10 cellular contexts compared by ENCODE assay signal in the genomic region with DNA sequence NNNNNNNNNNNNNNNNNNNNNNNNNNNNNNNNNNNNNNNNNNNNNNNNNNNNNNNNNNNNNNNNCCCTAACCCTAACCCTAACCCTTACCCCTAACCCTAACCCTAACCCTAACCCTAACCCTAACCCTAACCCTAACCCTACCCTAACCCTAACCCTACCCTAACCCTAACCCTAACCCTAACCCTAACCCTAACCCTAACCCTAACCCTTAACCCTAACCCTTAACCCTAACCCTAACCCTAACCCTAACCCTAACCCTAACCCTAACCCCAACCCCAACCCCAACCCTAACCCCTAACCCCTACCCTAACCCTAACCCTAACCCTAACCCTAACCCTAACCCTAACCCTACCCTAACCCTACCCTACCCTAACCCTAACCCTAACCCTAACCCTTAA. TPM values are rescaled to one million over a fixed set of nuclear protein-coding genes. Genes with fewer than 3 reads are reported as not detected.
"Had no signal": no experiment of that assay in that cellular context is flagged by ENCODE, and none has a peak within 500 bp of the region (broad histone marks: within the 10 kb centered on the region; RNA-seq: fewer than 3 reads in every experiment).

No MANE protein-coding gene starts in this region.

RNA-seq across cellular contexts. Expression of a gene that starts 39.5 kb away (rescaled TPM):
- total RNA-seq: activated CD8-positive, alpha-beta memory T cell treated with anti-CD3 and anti-CD28 coated beads for 36 hours; activated CD8-positive, alpha-beta T cell treated with anti-CD3 and anti-CD28 coated beads for 36 hours; activated naive CD8-positive, alpha-beta T cell treated with anti-CD3 and anti-CD28 coated beads, Interleukin-2, amount 10 ng/mL, durations not matched to agents 7 days and 5 days; activated T-helper 2 cell treated with anti-CD3 and anti-CD28 coated beads, Interferon-gamma antibody, Interleukin-2, Interleukin-4, amounts not matched to agents 10 μg/mL and 5 μg/mL and 100 μg/mL, durations not matched to agents 14 hours and 24 hours and 36 hours; aorta; cardiac muscle cell; chondrocyte; Right ventricle myocardium superior; T-helper 1 cell treated with Interleukin-12 subunit alpha and Interleukin-12 subunit beta and Interleukin-4 antibody, amounts not matched to agents 30 ng/mL and 1 ng/mL, for 36 hours; T-helper 2 cell treated with Interferon-gamma antibody and Interleukin-4, amounts not matched to agents 100 ng/mL and 5 ng/mL, for 36 hours had no signal
- polyA plus RNA-seq: aorta, cardiac muscle cell had no signal
